Comparison of ENCODE assay signal across 1 cellular context in the genomic region with DNA sequence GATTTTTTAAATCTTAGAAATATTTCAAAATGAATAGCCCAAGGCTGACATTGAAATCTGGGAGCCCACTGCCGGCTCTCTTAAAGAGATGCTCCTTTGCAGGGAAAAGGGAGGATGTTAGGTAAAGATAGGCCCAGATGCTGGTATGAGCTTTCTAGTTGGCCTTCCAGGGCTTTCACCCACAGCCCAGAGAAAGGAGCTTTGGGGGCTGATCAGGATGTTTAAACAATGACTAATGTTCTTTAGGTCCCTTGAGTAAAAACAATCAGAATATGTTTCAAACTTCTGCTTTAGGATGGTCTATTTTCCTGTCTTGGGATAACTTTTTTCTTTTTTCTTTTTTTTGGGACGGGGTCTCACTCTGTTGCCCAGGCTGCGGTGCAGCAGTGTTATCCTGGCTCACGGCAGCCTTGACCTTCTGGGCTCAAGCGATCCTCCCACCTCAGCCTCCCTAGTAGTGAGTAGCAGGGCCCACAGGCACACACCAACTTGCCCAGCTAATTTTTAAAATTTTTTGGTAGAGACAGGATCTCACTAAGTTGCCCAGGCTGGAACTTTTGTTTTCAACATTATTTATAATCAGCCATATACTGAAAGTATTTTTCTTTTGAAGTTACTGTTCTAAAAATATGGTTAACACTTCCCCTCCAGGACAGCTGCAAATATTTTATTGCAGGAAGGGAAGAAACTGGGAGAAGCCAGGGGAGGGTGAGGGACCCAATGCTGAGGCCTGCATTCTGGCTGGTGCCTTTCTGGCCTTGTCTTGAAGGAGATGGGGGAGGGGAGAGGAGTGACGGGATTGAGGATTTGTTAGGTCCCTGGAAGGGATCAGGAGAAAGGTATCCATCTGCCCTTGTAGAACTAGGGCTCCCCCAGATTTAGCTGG.
TF ChIP-seq lines count a peak whose summit lies in the region.

No MANE protein-coding gene starts in this region.

TF ChIP-seq in HepG2, 621 proteins besides CTCF, POLR2A, EP300 and RAD21 (continued from another document):
- TF ChIP-seq, protein P1, sequence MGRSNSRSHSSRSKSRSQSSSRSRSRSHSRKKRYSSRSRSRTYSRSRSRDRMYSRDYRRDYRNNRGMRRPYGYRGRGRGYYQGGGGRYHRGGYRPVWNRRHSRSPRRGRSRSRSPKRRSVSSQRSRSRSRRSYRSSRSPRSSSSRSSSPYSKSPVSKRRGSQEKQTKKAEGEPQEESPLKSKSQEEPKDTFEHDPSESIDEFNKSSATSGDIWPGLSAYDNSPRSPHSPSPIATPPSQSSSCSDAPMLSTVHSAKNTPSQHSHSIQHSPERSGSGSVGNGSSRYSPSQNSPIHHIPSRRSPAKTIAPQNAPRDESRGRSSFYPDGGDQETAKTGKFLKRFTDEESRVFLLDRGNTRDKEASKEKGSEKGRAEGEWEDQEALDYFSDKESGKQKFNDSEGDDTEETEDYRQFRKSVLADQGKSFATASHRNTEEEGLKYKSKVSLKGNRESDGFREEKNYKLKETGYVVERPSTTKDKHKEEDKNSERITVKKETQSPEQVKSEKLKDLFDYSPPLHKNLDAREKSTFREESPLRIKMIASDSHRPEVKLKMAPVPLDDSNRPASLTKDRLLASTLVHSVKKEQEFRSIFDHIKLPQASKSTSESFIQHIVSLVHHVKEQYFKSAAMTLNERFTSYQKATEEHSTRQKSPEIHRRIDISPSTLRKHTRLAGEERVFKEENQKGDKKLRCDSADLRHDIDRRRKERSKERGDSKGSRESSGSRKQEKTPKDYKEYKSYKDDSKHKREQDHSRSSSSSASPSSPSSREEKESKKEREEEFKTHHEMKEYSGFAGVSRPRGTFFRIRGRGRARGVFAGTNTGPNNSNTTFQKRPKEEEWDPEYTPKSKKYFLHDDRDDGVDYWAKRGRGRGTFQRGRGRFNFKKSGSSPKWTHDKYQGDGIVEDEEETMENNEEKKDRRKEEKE (IDR thresholded peaks at IDR 0.05): no peak
- TF ChIP-seq, protein P2, sequence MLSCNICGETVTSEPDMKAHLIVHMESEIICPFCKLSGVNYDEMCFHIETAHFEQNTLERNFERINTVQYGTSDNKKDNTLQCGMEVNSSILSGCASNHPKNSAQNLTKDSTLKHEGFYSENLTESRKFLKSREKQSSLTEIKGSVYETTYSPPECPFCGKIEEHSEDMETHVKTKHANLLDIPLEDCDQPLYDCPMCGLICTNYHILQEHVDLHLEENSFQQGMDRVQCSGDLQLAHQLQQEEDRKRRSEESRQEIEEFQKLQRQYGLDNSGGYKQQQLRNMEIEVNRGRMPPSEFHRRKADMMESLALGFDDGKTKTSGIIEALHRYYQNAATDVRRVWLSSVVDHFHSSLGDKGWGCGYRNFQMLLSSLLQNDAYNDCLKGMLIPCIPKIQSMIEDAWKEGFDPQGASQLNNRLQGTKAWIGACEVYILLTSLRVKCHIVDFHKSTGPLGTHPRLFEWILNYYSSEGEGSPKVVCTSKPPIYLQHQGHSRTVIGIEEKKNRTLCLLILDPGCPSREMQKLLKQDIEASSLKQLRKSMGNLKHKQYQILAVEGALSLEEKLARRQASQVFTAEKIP (CRISPR knock-in tag; IDR thresholded peaks at IDR 0.05; ENCODE audit: borderline replicate concordance): no peak
- no peak for TF ChIP-seq CBX2 (IDR thresholded peaks at IDR 0.05; ENCODE audit: low read depth, low read length)
- no peak for TF ChIP-seq CBX2 (CRISPR knock-in tag; IDR thresholded peaks at IDR 0.05; ENCODE audit: low read depth)
- TF ChIP-seq TEAD3 (CRISPR knock-in tag; optimal IDR thresholded peaks at IDR 0.05; ENCODE audit: borderline replicate concordance): no peak
- no peak for TF ChIP-seq MED8 (CRISPR knock-in tag; IDR thresholded peaks at IDR 0.05; ENCODE audit: insufficient replicate concordance)
- TF ChIP-seq ZMYM3 (CRISPR knock-in tag; IDR thresholded peaks at IDR 0.05): peak; percentile 72
- TF ChIP-seq ZNF629 (CRISPR knock-in tag; conservative IDR thresholded peaks at IDR 0.05): no peak
- TF ChIP-seq ZNF816 (CRISPR knock-in tag; IDR thresholded peaks at IDR 0.05; ENCODE audit: borderline replicate concordance): no peak
- no peak for TF ChIP-seq ZKSCAN1 (IDR thresholded peaks at IDR 0.05; ENCODE audit: low read length)
- no peak for TF ChIP-seq ZNF382 (CRISPR knock-in tag; IDR thresholded peaks at IDR 0.05; ENCODE audit: borderline replicate concordance)
- TF ChIP-seq ZNF746 (CRISPR knock-in tag; IDR thresholded peaks at IDR 0.05): no peak
- TF ChIP-seq GATAD2A (CRISPR knock-in tag; IDR thresholded peaks at IDR 0.05): 0 out of 2 replicates have a peak, but pooled peaks have one; percentile 18
- no peak for TF ChIP-seq YY1 (IDR thresholded peaks at IDR 0.05; ENCODE audit: insufficient read depth, insufficient replicate concordance, low read depth, low read length)
- TF ChIP-seq ZNF598 (CRISPR knock-in tag; IDR thresholded peaks at IDR 0.05; ENCODE audit: borderline replicate concordance): no peak
